24 cellular contexts compared by ENCODE assay signal in the genomic region with DNA sequence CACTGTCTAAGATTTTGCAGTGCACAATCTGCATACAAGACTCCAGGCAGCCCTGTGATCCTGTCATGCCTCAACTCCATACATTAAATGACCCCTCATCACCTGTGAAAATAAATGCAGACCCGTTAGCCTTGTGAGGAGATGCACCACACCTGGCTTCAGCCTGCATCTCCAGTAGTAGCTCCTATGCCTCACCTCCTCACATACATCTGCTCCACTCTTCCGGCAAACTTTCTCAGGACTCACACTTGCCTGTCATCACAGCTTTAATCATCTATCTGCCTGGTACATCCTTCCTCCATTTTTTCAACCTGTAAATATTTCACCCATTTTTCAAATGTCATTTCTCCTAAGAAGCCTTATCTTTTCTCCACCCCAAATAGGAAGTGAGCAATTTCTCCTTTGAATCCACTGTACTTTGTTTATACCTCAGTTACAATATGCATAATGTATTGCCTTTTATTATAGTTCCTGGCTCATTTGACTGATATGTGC. TPM values are rescaled to one million over a fixed set of nuclear protein-coding genes. Genes with fewer than 3 reads are reported as not detected.
DNase-seq lines count a peak whose midpoint lies in the region; ATAC-seq and TF ChIP-seq lines count a peak whose summit lies in the region.
"Had no signal": no experiment of that assay in that cellular context is flagged by ENCODE, and none has a peak within 500 bp of the region (broad histone marks: within the 10 kb centered on the region; RNA-seq: fewer than 3 reads in every experiment).

No MANE protein-coding gene starts in this region.

- H3K27ac ChIP-seq in right atrium auricular region, result no peak overlapping the region
- H3K27ac ChIP-seq in thyroid gland, result no peak overlapping the region
- H3K27ac ChIP-seq: BLaER1 had no signal

- peaks cover 0 to 12% of the 10 kb centered on the region in 2 donors for H3K4me1 ChIP-seq in right atrium auricular region
- H3K4me1 ChIP-seq in thyroid gland, result no peaks in the 10 kb centered on the region
- H3K4me1 ChIP-seq: BLaER1 had no signal

- WGBS in thyroid gland, 2 donors, result 89 to 91% methylated on average over 2 of the region's 2 CpGs

- DNase-seq in amniotic epithelial cell (ENCODE audit: low read depth) (peak; percentile 38), omental fat pad (ENCODE audit: low spot score) (no peak), right atrium auricular region (ENCODE audit: low spot score) (no peak), thyroid gland (no peak)
- DNase-seq: 8988T; ACHN; C1 segment of cervical spinal cord; CD4-positive, alpha-beta memory T cell; CD4-positive, CD25-positive, alpha-beta regulatory T cell; CD8-positive, alpha-beta memory T cell; COR-L47; DMS 273 treated with DMSO at 0.1 percent for 48 hours; DMS153; DMS53; DND-41; EL; GDM1 had no signal

- no peaks in the 10 kb centered on the region for H3K36me3 ChIP-seq in right atrium auricular region
- no peaks in the 10 kb centered on the region for H3K36me3 ChIP-seq in thyroid gland
- H3K36me3 ChIP-seq: BE2C, BLaER1 had no signal

- ATAC-seq in omental fat pad (ENCODE audit: low FRiP score) (peak; percentile 65), GM21381 (IDR thresholded peaks at IDR 0.05; ENCODE audit: unreplicated experiment) (no peak)
- ATAC-seq: GM12878 had no signal

- no peak for TF ChIP-seq POLR2A in thyroid gland (IDR thresholded peaks at IDR 0.05)

- intact Hi-C loops in thyroid gland (cut with DNase I), result no loop called here

- TF ChIP-seq CTCF in omental fat pad (IDR thresholded peaks at IDR 0.05), result no peak
- no peak for TF ChIP-seq CTCF in right atrium auricular region (IDR thresholded peaks at IDR 0.05)
- no peak for TF ChIP-seq CTCF in thyroid gland (IDR thresholded peaks at IDR 0.05)

- no peaks in the 10 kb centered on the region for H3K9me3 ChIP-seq in right atrium auricular region
- H3K9me3 ChIP-seq in thyroid gland, result no peaks in the 10 kb centered on the region
- H3K9me3 ChIP-seq: BE2C, BLaER1 had no signal

- no peak overlapping the region for H3K4me3 ChIP-seq in right atrium auricular region
- H3K4me3 ChIP-seq in thyroid gland (replicated peaks in 1 of 3), result no peak overlapping the region
- H3K4me3 ChIP-seq: BLaER1, GM12878 had no signal

- no peaks in the 10 kb centered on the region for H3K27me3 ChIP-seq in right atrium auricular region
- no peaks in the 10 kb centered on the region for H3K27me3 ChIP-seq in thyroid gland
- H3K27me3 ChIP-seq: BE2C, BLaER1 had no signal

RNA-seq across cellular contexts. Expression of a gene that starts 39.3 kb away (rescaled TPM):
- 1 to 10 TPM; 1.1 to 1.6 (median 1.2) TPM for total RNA-seq in omental fat pad
- not detected for total RNA-seq in right atrium auricular region
- not detected for total RNA-seq in thyroid gland
- total RNA-seq: A673; CD4-positive, alpha-beta memory T cell; CD4-positive, CD25-positive, alpha-beta regulatory T cell; CD8-positive, alpha-beta memory T cell; Daoy; G401; GM12878 had no signal
